Comparison of ENCODE assay signal across 1 cellular context in genomic region chr2:172084734-172085459, GRCh38.
TF ChIP-seq lines count a peak whose summit lies in the region.

No MANE protein-coding gene starts in this region.

TF ChIP-seq in HepG2, 621 proteins besides CTCF, POLR2A, EP300 and RAD21 (continued from another document and continues in another):
- TF ChIP-seq ATF2 (CRISPR knock-in tag; IDR thresholded peaks at IDR 0.05) = no peak
- TF ChIP-seq SNRNP70 (IDR thresholded peaks at IDR 0.05; ENCODE audit: low read depth, low read length) = no peak
- no peak for TF ChIP-seq MLX (CRISPR knock-in tag; IDR thresholded peaks at IDR 0.05)
- TF ChIP-seq SRSF9 (IDR thresholded peaks at IDR 0.05; ENCODE audit: borderline replicate concordance, insufficient read depth, low read depth, low read length, poor library complexity, severe bottlenecking) = no peak
- TF ChIP-seq ZBTB33 (CRISPR knock-in tag; IDR thresholded peaks at IDR 0.05) = no peak
- no peak for TF ChIP-seq MNT (IDR thresholded peaks at IDR 0.05)
- no peak for TF ChIP-seq ZNF644 (CRISPR knock-in tag; IDR thresholded peaks at IDR 0.05; ENCODE audit: low read depth)
- TF ChIP-seq MXI1 (IDR thresholded peaks at IDR 0.05; ENCODE audit: borderline replicate concordance, low read depth, low read length) = 0 out of 3 replicates have a peak, but pooled peaks have one; percentile 11
- 0 out of 2 replicates have a peak, but pooled peaks have one; percentile 74 for TF ChIP-seq PCBP1 (IDR thresholded peaks at IDR 0.05; ENCODE audit: borderline replicate concordance, low read depth, low read length)
- TF ChIP-seq TRIM22 (IDR thresholded peaks at IDR 0.05) = no peak
- TF ChIP-seq ZBTB46 (CRISPR knock-in tag; IDR thresholded peaks at IDR 0.05; ENCODE audit: borderline replicate concordance) = no peak; the same call in 1 of the 2 replicates
- TF ChIP-seq ZNF589 (CRISPR knock-in tag; conservative IDR thresholded peaks at IDR 0.05) = 0 out of 2 replicates have a peak, but pooled peaks have one; percentile 15
- TF ChIP-seq ZNF800 (CRISPR knock-in tag; IDR thresholded peaks at IDR 0.05) = peak; percentile 100
- TF ChIP-seq ZNF609 (CRISPR knock-in tag; IDR thresholded peaks at IDR 0.05; ENCODE audit: borderline replicate concordance) = peak; percentile 39; the same call in 1 of the 2 replicates
- no peak for TF ChIP-seq CENPT (CRISPR knock-in tag; IDR thresholded peaks at IDR 0.05; ENCODE audit: low read depth)
- no peak for TF ChIP-seq ATF3 (CRISPR knock-in tag; IDR thresholded peaks at IDR 0.05)
- TF ChIP-seq ZSCAN12 (CRISPR knock-in tag; IDR thresholded peaks at IDR 0.05) = peak; percentile 43; the same call in 1 of the 2 replicates
- no peak for TF ChIP-seq TCF7 (IDR thresholded peaks at IDR 0.05; ENCODE audit: low read depth)
- TF ChIP-seq FLYWCH1 (CRISPR knock-in tag; IDR thresholded peaks at IDR 0.05) = no peak
- no peak for TF ChIP-seq ZMYM3 (CRISPR knock-in tag; IDR thresholded peaks at IDR 0.05)
- TF ChIP-seq REL (CRISPR knock-in tag; conservative IDR thresholded peaks at IDR 0.05) = no peak
- TF ChIP-seq POLR2G (IDR thresholded peaks at IDR 0.05; ENCODE audit: low read depth, low read length) = peak; percentile 77
- no peak for TF ChIP-seq ONECUT2 (CRISPR knock-in tag; IDR thresholded peaks at IDR 0.05)
- TF ChIP-seq ZNF382 (CRISPR knock-in tag; IDR thresholded peaks at IDR 0.05; ENCODE audit: borderline replicate concordance) = no peak
- no peak for TF ChIP-seq ZNF160 (CRISPR knock-in tag; IDR thresholded peaks at IDR 0.05)
- no peak for TF ChIP-seq ZNF576 (CRISPR knock-in tag; IDR thresholded peaks at IDR 0.05)
- no peak; the same call in 1 of the 2 replicates for TF ChIP-seq STAG1 (CRISPR knock-in tag; IDR thresholded peaks at IDR 0.05)
- TF ChIP-seq ZNF646 (CRISPR knock-in tag; IDR thresholded peaks at IDR 0.05) = 0 out of 2 replicates have a peak, but pooled peaks have one; percentile 72
- TF ChIP-seq ZNF766 (CRISPR knock-in tag; IDR thresholded peaks at IDR 0.05; ENCODE audit: borderline replicate concordance) = no peak
- no peak for TF ChIP-seq NR2F6 (IDR thresholded peaks at IDR 0.05)
- TF ChIP-seq NR2F6 (CRISPR knock-in tag; IDR thresholded peaks at IDR 0.05) = no peak
- TF ChIP-seq ZFP90 (CRISPR knock-in tag; IDR thresholded peaks at IDR 0.05; ENCODE audit: borderline replicate concordance) = no peak
- TF ChIP-seq MTA3 (CRISPR knock-in tag; IDR thresholded peaks at IDR 0.05) = no peak
